ENCODE assay signal across 7 cellular contexts in the genomic region with DNA sequence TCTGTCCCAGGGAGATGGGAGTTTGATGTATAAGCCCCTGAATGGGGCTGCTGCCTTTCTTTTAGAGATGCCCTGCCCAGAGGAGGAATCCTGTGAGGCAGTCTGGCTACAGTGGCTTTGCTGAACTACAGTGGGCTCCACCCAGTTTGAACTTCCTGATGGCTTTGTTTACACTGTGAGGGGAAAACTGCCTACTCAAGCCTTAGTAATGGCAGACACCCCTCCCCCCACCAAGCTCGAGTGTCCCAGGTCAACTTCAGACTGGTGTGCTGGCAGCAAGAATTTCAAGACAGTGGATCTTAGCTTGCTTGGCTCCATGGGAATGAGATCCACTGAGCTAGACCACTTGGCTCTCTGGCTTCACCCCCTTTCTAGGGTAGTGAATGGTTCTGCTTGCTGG.
DNase-seq lines count a peak whose midpoint lies in the region; ATAC-seq, FAIRE-seq and TF ChIP-seq lines count a peak whose summit lies in the region.
"Not testable (repeated sequence)": the region's sequence is repeated elsewhere in the genome, so short reads cannot be mapped to it uniquely, and the experiment has no call there.

No MANE protein-coding gene starts in this region.

- H3K9ac ChIP-seq in PC-3 (ENCODE audit: low read length) = not testable (repeated sequence)

- not testable (repeated sequence) for H3K79me2 ChIP-seq in PC-3 (ENCODE audit: low read length)

- intact Hi-C loops in PC-3 (cut with micrococcal nuclease) = not testable (repeated sequence)

- peak overlapping the region; percentile 20 for H3K4me2 ChIP-seq in PC-3 (ENCODE audit: low read length)

- DNase-seq in Caki2 (ENCODE audit: low read depth) = peak; percentile 33
- not testable (repeated sequence) for DNase-seq in H54 (ENCODE audit: insufficient read length, low spot score); neural crest cell (ENCODE audit: low read depth, low spot score)
- peak; percentile 32 for DNase-seq in M059J (ENCODE audit: low read depth)
- DNase-seq in PC-3 = peak; percentile 63
- peak; percentile 9 for DNase-seq in bronchial epithelial cell (ENCODE audit: low read depth)
- DNase-seq in islet precursor cell = peak; percentile 64

- not testable (repeated sequence) for H3K27ac ChIP-seq in PC-3 (ENCODE audit: low read length)

- H3K36me3 Mint-ChIP-seq in neural crest cell (ENCODE audit: low read depth) = not testable (repeated sequence)

- POLR2A ChIA-PET in PC-3 (lab: Charles Lee; ENCODE audit: unreplicated experiment) = interaction anchor here (0.6 kb wide), 1 partner anchor 289 kb away, joined by 3 read pairs; a partner anchor contains a TSS

- H3K9me3 Mint-ChIP-seq in neural crest cell = not testable (repeated sequence)

- not testable (repeated sequence) for BruUV-seq in PC-3 (replicated peaks; lab: Mats Ljungman, UMichigan)

- CTCF ChIA-PET in PC-3 (lab: Charles Lee) = not testable (repeated sequence)

- TF ChIP-seq CTCF in PC-3 (conservative IDR thresholded peaks at IDR 0.05; ENCODE audit: low read depth, low read length); bronchial epithelial cell (IDR thresholded peaks at IDR 0.05; ENCODE audit: insufficient read depth, low read length, severe bottlenecking); neural crest cell (conservative IDR thresholded peaks at IDR 0.05): not testable (repeated sequence)

- peak; percentile 64 for ATAC-seq in PC-3

- H3K27me3 ChIP-seq in PC-3 (ENCODE audit: low read length) = peaks cover 12% of the 10 kb centered on the region
- H3K27me3 ChIP-seq in bronchial epithelial cell (ENCODE audit: control insufficient read depth, insufficient read depth, low read length) = not testable (repeated sequence)

- H3K9me2 ChIP-seq in PC-3 (replicated peaks; ENCODE audit: low read length) = not testable (repeated sequence)

- H3F3A ChIP-seq in PC-3 (ENCODE audit: low read length, unreplicated experiment) = not testable (repeated sequence)

- H3K27me3 Mint-ChIP-seq in neural crest cell (ENCODE audit: low read depth) = not testable (repeated sequence)

- not testable (repeated sequence) for H3K4me1 ChIP-seq in PC-3 (ENCODE audit: insufficient read depth, low read length)

- not testable (repeated sequence) for H4K20me1 ChIP-seq in PC-3 (ENCODE audit: low read length)

- H3K4me3 ChIP-seq in PC-3 (ENCODE audit: low read length); bronchial epithelial cell (ENCODE audit: low read depth, low read length): not testable (repeated sequence)

- not testable (repeated sequence) for H3K9me3 ChIP-seq in PC-3 (ENCODE audit: low read length)

- not testable (repeated sequence) for H3K36me3 ChIP-seq in PC-3 (ENCODE audit: low read depth, low read length); bronchial epithelial cell (ENCODE audit: control insufficient read depth, insufficient read depth, low read length)

- H3K4me3 Mint-ChIP-seq in neural crest cell = not testable (repeated sequence)

- not testable (repeated sequence) for TF ChIP-seq POLR2A in H54 (IDR thresholded peaks at IDR 0.05; ENCODE audit: low read depth, low read length)

- in situ Hi-C loops in Caki2 (cut with HindIII; ENCODE audit: low pct_unique_long_range_greater_than_20kb, low sequenced_read_pairs) = not testable (repeated sequence)

- peak overlapping the region; percentile 48 for H3K27ac Mint-ChIP-seq in neural crest cell (ENCODE audit: unreplicated experiment)

- peak; percentile 45 for FAIRE-seq in H54 (lab: Jason Lieb, UNC)
- FAIRE-seq in bronchial epithelial cell (lab: Jason Lieb, UNC) = not testable (repeated sequence)

- H2AFZ ChIP-seq in PC-3 (ENCODE audit: low read length) = 0 out of 2 replicates have a peak overlapping the region, but pooled peaks have one; percentile 42

- H3K4me1 Mint-ChIP-seq in neural crest cell = not testable (repeated sequence)
